ENCODE assay signal across 14 cellular contexts in genomic region chr2:189540551-189540950, GRCh38.
"Had no signal": no experiment of that assay in that cellular context is flagged by ENCODE, and none has a peak within 500 bp of the region (broad histone marks: within the 10 kb centered on the region; RNA-seq: fewer than 3 reads in every experiment).

No MANE protein-coding gene starts in this region.

- H3K9me3 ChIP-seq: adrenal gland, lower lobe of right lung, tibial nerve had no signal

- H3K4me1 ChIP-seq: lower lobe of right lung had no signal

- ATAC-seq: activated naive CD4-positive, alpha-beta T cell treated with anti-CD3 and anti-CD28 coated beads, Interleukin-2, amount 50 U/mL, for 72 hours; left colon; lower lobe of right lung had no signal

- DNase-seq: activated B cell treated with CpG ODN at 0.5 μM for 24 hours; activated CD4-positive, alpha-beta memory T cell treated with anti-CD3 and anti-CD28 coated beads for 36 hours; activated CD4-positive, alpha-beta T cell treated with anti-CD3 and anti-CD28 coated beads for 4 hours; activated gamma-delta T cell treated with Interleukin-2 at 50 U/mL for 16 hours; activated T-cell treated with anti-CD3 and anti-CD28 coated beads for 4 hours; adrenal gland; dermis blood vessel endothelial cell; effector memory CD4-positive, alpha-beta T cell; left colon; lower lobe of right lung; retina; stimulated activated naive CD4-positive, alpha-beta T cell had no signal

- H3K27me3 ChIP-seq: adrenal gland, tibial nerve had no signal

- H3K4me3 ChIP-seq: adrenal gland, lower lobe of right lung, tibial nerve had no signal

- H3K36me3 ChIP-seq: adrenal gland, lower lobe of right lung, tibial nerve had no signal

- H3K27ac ChIP-seq: lower lobe of right lung, tibial nerve had no signal
